9 cellular contexts compared by ENCODE assay signal in genomic region chrX:153411988-153412574, GRCh38. TPM values are rescaled to one million over a fixed set of nuclear protein-coding genes. Genes with fewer than 3 reads are reported as not detected.
DNase-seq lines count a peak whose midpoint lies in the region; ATAC-seq and TF ChIP-seq lines count a peak whose summit lies in the region.
"Had no signal": no experiment of that assay in that cellular context is flagged by ENCODE, and none has a peak within 500 bp of the region (broad histone marks: within the 10 kb centered on the region; RNA-seq: fewer than 3 reads in every experiment).

No MANE protein-coding gene starts in this region.

- no peaks in the 10 kb centered on the region for H3K9me3 Mint-ChIP-seq in HFFc6
- H3K9me3 Mint-ChIP-seq in activated naive CD8-positive, alpha-beta T cell treated with anti-CD3 and anti-CD28 coated beads, Interleukin-2, amount 10 ng/mL, durations not matched to agents 7 days and 5 days, result no peaks in the 10 kb centered on the region
- H3K9me3 Mint-ChIP-seq in memory B cell, result no peaks in the 10 kb centered on the region

- DNase-seq in Ammon's horn (ENCODE audit: low spot score) (peak; percentile 10), HFFc6 (no peak), memory B cell (ENCODE audit: low spot score in 2 of 2) (no peak), activated gamma-delta T cell treated with Interleukin-2 at 50 U/mL for 16 hours (no peak), NCI-H1436 (lab: John Stamatoyannopoulos, UW) (no peak), pons (ENCODE audit: low spot score) (no peak)
- DNase-seq in activated naive CD8-positive, alpha-beta T cell treated with anti-CD3 and anti-CD28 coated beads, Interleukin-2, amount 10 ng/mL, durations not matched to agents 7 days and 5 days, result no peak

- H3K4me1 Mint-ChIP-seq in HFFc6 (ENCODE audit: low read depth), result no peaks in the 10 kb centered on the region; the same call in 1 of the 2 replicates
- H3K4me1 Mint-ChIP-seq in activated naive CD8-positive, alpha-beta T cell treated with anti-CD3 and anti-CD28 coated beads, Interleukin-2, amount 10 ng/mL, durations not matched to agents 7 days and 5 days, result peaks cover 7% of the 10 kb centered on the region
- peaks cover 9% of the 10 kb centered on the region for H3K4me1 Mint-ChIP-seq in memory B cell

- H3K4me3 Mint-ChIP-seq in HFFc6 (peak overlapping the region; percentile 53; the same call in 1 of the 2 replicates), memory B cell (peak overlapping the region; percentile 76)
- peak overlapping the region; percentile 73 for H3K4me3 Mint-ChIP-seq in activated naive CD8-positive, alpha-beta T cell treated with anti-CD3 and anti-CD28 coated beads, Interleukin-2, amount 10 ng/mL, durations not matched to agents 7 days and 5 days

- POLR2A ChIA-PET in activated naive CD8-positive, alpha-beta T cell treated with anti-CD3 and anti-CD28 coated beads, Interleukin-2, amount 10 ng/mL, durations not matched to agents 7 days and 5 days (lab: Charles Lee), result no interaction called here

- H3K27me3 Mint-ChIP-seq in HFFc6 (ENCODE audit: insufficient read depth), result peaks cover 28% of the 10 kb centered on the region
- peaks cover 3% of the 10 kb centered on the region for H3K27me3 Mint-ChIP-seq in activated naive CD8-positive, alpha-beta T cell treated with anti-CD3 and anti-CD28 coated beads, Interleukin-2, amount 10 ng/mL, durations not matched to agents 7 days and 5 days
- no peaks in the 10 kb centered on the region for H3K27me3 Mint-ChIP-seq in memory B cell

- no peak for ATAC-seq in activated naive CD8-positive, alpha-beta T cell treated with anti-CD3 and anti-CD28 coated beads, Interleukin-2, amount 10 ng/mL, durations not matched to agents 7 days and 5 days (ENCODE audit: low read depth)
- ATAC-seq in memory B cell (ENCODE audit: low read depth) (no peak), HG02884 (IDR thresholded peaks at IDR 0.05; ENCODE audit: unreplicated experiment) (no peak)

- H3K27ac Mint-ChIP-seq in HFFc6 (no peak overlapping the region), memory B cell (peak overlapping the region; percentile 53)
- no peak overlapping the region for H3K27ac Mint-ChIP-seq in activated naive CD8-positive, alpha-beta T cell treated with anti-CD3 and anti-CD28 coated beads, Interleukin-2, amount 10 ng/mL, durations not matched to agents 7 days and 5 days

- no peak for TF ChIP-seq CTCF in HFFc6 (IDR thresholded peaks at IDR 0.05)

- H3K36me3 Mint-ChIP-seq in HFFc6 (ENCODE audit: low read depth) (no peaks in the 10 kb centered on the region), memory B cell (no peaks in the 10 kb centered on the region)
- H3K36me3 Mint-ChIP-seq in activated naive CD8-positive, alpha-beta T cell treated with anti-CD3 and anti-CD28 coated beads, Interleukin-2, amount 10 ng/mL, durations not matched to agents 7 days and 5 days, result no peaks in the 10 kb centered on the region

RNA-seq across cellular contexts. Expression of gene ZFP92, which starts 0.8 kb away (rescaled TPM):
- under 1 TPM; 0.03 to 0.38 (median 0.06) TPM for total RNA-seq in HFFc6 (2021; fragmentation: NEBNext Ultra II Directional; extraction: Animal tissue kit (Norgen Biotek cat#: 25700))
- total RNA-seq in activated naive CD8-positive, alpha-beta T cell treated with anti-CD3 and anti-CD28 coated beads, Interleukin-2, amount 10 ng/mL, durations not matched to agents 7 days and 5 days, result 1 to 10 TPM; 1.1 to 1.2 TPM
- total RNA-seq: LHCN-M2 had no signal

RNA-seq across cellular contexts. Expression of gene PNMA6E, which starts 10.9 kb away (rescaled TPM):
- total RNA-seq in HFFc6 (2021; fragmentation: NEBNext Ultra II Directional; extraction: Animal tissue kit (Norgen Biotek cat#: 25700)), result not detected
- total RNA-seq in activated naive CD8-positive, alpha-beta T cell treated with anti-CD3 and anti-CD28 coated beads, Interleukin-2, amount 10 ng/mL, durations not matched to agents 7 days and 5 days, result not detected
- total RNA-seq: LHCN-M2 had no signal

RNA-seq across cellular contexts. Expression of gene TREX2, which starts 33.8 kb away (rescaled TPM):
- total RNA-seq in HFFc6 (2021; fragmentation: NEBNext Ultra II Directional; extraction: Animal tissue kit (Norgen Biotek cat#: 25700)), result under 1 TPM; 0.33 to 0.99 (median 0.69) TPM
- 1 to 10 TPM; 2.2 to 3.1 TPM for total RNA-seq in activated naive CD8-positive, alpha-beta T cell treated with anti-CD3 and anti-CD28 coated beads, Interleukin-2, amount 10 ng/mL, durations not matched to agents 7 days and 5 days

RNA-seq across cellular contexts. Expression of gene HAUS7, which starts 58.3 kb away (rescaled TPM):
- total RNA-seq in HFFc6 (2021; fragmentation: NEBNext Ultra II Directional; extraction: Animal tissue kit (Norgen Biotek cat#: 25700)), result 10 to 100 TPM; 20.3 to 32.0 (median 28.2) TPM
- 10 to 100 TPM; 35.4 to 36.5 TPM for total RNA-seq in activated naive CD8-positive, alpha-beta T cell treated with anti-CD3 and anti-CD28 coated beads, Interleukin-2, amount 10 ng/mL, durations not matched to agents 7 days and 5 days
